8 cellular contexts compared by ENCODE assay signal in the genomic region with DNA sequence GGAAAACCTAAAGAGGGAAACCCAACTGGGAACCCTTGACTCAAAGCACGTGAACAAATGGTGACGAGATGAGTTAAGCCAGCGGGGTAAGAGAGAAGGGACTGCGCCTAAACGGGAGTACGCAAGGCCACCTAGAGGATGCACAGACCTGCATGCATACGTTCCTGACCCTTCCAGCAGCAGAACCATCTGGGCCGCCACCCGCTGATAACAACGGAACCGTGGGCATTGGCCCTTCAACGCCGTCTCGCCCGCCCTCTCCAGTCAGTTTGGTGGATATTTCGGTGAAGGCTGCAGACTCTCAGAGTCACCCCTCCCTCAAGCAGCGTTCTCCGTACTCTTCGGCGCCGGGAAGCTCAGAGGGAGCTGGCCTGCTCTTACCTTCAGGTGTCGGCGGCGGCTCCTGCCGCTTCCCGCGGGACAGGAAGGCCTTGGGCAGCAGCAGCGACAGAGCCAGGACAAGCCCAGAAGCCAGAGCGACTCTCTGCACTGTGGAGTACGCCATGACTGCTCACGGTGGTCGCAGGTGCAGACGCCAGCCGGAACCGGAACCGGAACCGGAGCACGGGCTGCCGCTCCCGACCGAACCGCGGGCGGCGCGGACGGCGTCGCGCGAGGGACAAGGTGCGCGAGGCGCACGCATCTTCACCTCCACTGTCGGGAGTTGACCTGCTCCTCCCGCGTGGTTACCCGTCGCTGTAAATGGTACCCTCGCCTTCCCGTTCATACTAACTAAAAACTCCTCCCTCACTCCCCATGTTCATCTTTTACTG. TPM values are rescaled to one million over a fixed set of nuclear protein-coding genes. Genes with fewer than 3 reads are reported as not detected.
A peak's percentile ranks its signal among the peaks of the same experiment; 100 is the strongest.
DNase-seq lines count a peak whose midpoint lies in the region; TF ChIP-seq lines count a peak whose summit lies in the region.

RIC3 (minus strand) TSS at position 541 of the 773 bp plus-strand sequence; CDS start at position 505, 36 bp downstream.

- intact Hi-C loops in breast epithelium (cut with DNase I; ENCODE audit: low total_unique reads) (no loop called here), MCF 10A (cut with micrococcal nuclease) (no loop called here), esophagus squamous epithelium (cut with DNase I) (no loop called here)

- no peak within 1 kb of the TSS for H2BK5ac ChIP-seq in neuronal stem cell (ENCODE audit: low read length)

- no peak within 1 kb of the TSS for H4K91ac ChIP-seq in neuronal stem cell (ENCODE audit: low read depth, low read length, poor library complexity)

- no peak for TF ChIP-seq EP300 in suprapubic skin (IDR thresholded peaks at IDR 0.05)

- TF ChIP-seq CTCF in breast epithelium (IDR thresholded peaks at IDR 0.05) (no peak), MCF 10A (IDR thresholded peaks at IDR 0.05; ENCODE audit: unreplicated experiment) (no peak), esophagus squamous epithelium (IDR thresholded peaks at IDR 0.05) (peak in 1 of 6 experiments; percentile 10), suprapubic skin (IDR thresholded peaks at IDR 0.05) (no peak)

- peaks cover 55% of the 10 kb centered on the region for H3K27me3 Mint-ChIP-seq in MCF 10A (ENCODE audit: insufficient read depth, unreplicated experiment)

- H2BK120ac ChIP-seq in neuronal stem cell (ENCODE audit: low read depth, low read length): peak within 1 kb of the TSS; percentile 6

- no peak for DNase-seq in breast epithelium (ENCODE audit: low spot score in 2 of 2)
- no peak for DNase-seq in MCF 10A (ENCODE audit: unreplicated experiment)
- peak; percentile 23 for DNase-seq in NCI-H187 treated with DMSO at 0.1 percent for 48 hours (lab: John Stamatoyannopoulos, UW)
- peak; percentile 55 for DNase-seq in activated CD8-positive, alpha-beta memory T cell treated with anti-CD3 and anti-CD28 coated beads, Interleukin-2, amount 50 U/mL, for 4 hours
- DNase-seq in esophagus squamous epithelium (lab: John Stamatoyannopoulos, UW): no peak
- DNase-seq in neuronal stem cell (ENCODE audit: low spot score): peak; percentile 18
- DNase-seq in suprapubic skin (ENCODE audit: low spot score in 2 of 2): no peak
- no peak for DNase-seq in HuH-7 (ENCODE audit: low spot score)

- H3K36me3 ChIP-seq in breast epithelium: no peaks in the 10 kb centered on the region
- H3K36me3 ChIP-seq in esophagus squamous epithelium: no peaks in the 10 kb centered on the region
- H3K36me3 ChIP-seq in neuronal stem cell (replicated peaks in 1 of 2; ENCODE audit: control insufficient read depth in 2 of 2, insufficient read depth in 2 of 2, low read length in 2 of 2): no peaks in the 10 kb centered on the region
- H3K36me3 ChIP-seq in suprapubic skin: no peaks in the 10 kb centered on the region

- H4K8ac ChIP-seq in neuronal stem cell (ENCODE audit: low read depth, low read length): peak within 1 kb of the TSS; percentile 99

- peak within 1 kb of the TSS; percentile 98 for H2AFZ ChIP-seq in neuronal stem cell (ENCODE audit: low read length)

- CTCF ChIA-PET in MCF 10A (lab: Yijun Ruan, JAX): interaction anchor here (0.7 kb wide), 1 partner anchor 222 kb away, joined by 3 read pairs; no protein-coding TSS in a partner anchor

- H3K9ac ChIP-seq in neuronal stem cell (ENCODE audit: low read depth, low read length, poor library complexity): peak within 1 kb of the TSS; percentile 81

- TF ChIP-seq POLR2A in breast epithelium (IDR thresholded peaks at IDR 0.05): no peak
- TF ChIP-seq POLR2A in esophagus squamous epithelium (IDR thresholded peaks at IDR 0.05): no peak
- no peak for TF ChIP-seq POLR2A in suprapubic skin (IDR thresholded peaks at IDR 0.05)

- no peak within 1 kb of the TSS for H3K4ac ChIP-seq in neuronal stem cell (ENCODE audit: low read length)

- H3K4me2 ChIP-seq in neuronal stem cell (ENCODE audit: insufficient read depth, low read length, poor library complexity, severe bottlenecking): peak within 1 kb of the TSS; percentile 78

- WGBS in esophagus squamous epithelium, 2 donors: 2 to 3% methylated on average over 24 to 42 of the region's 62 CpGs
- WGBS in neuronal stem cell (ENCODE audit: extremely low coverage in 2 of 2, insufficient read length in 2 of 2, insufficient replicate concordance in 1 of 2), 2 donors: no CpG with 5 or more reads among the region's 62 CpGs
- WGBS in suprapubic skin: 2% methylated on average over 24 of the region's 62 CpGs

- H3K18ac ChIP-seq in neuronal stem cell (ENCODE audit: low read length): peak within 1 kb of the TSS; percentile 93

- no peaks in the 10 kb centered on the region for H3K4me1 Mint-ChIP-seq in MCF 10A (ENCODE audit: insufficient read depth, unreplicated experiment)

- no peaks in the 10 kb centered on the region for H3K9me3 Mint-ChIP-seq in MCF 10A (ENCODE audit: unreplicated experiment)

- no peaks in the 10 kb centered on the region for H3K9me3 ChIP-seq in breast epithelium
- H3K9me3 ChIP-seq in esophagus squamous epithelium: no peaks in the 10 kb centered on the region
- H3K9me3 ChIP-seq in neuronal stem cell (replicated peaks in 1 of 2; ENCODE audit: control insufficient read depth in 2 of 2, insufficient read depth in 1 of 2, low read depth in 1 of 2, low read length in 2 of 2): no peaks in the 10 kb centered on the region
- H3K9me3 ChIP-seq in suprapubic skin: no peaks in the 10 kb centered on the region

- H2BK12ac ChIP-seq in neuronal stem cell (ENCODE audit: low read length): no peak within 1 kb of the TSS

- no peaks in the 10 kb centered on the region for H3K4me1 ChIP-seq in breast epithelium
- peaks cover 5 to 19% (median 17%) of the 10 kb centered on the region in 3 donors for H3K4me1 ChIP-seq in esophagus squamous epithelium
- peaks cover 5% of the 10 kb centered on the region in 2 donors for H3K4me1 ChIP-seq in neuronal stem cell (ENCODE audit: control insufficient read depth in 2 of 2, insufficient read depth in 1 of 2, low read depth in 1 of 2, low read length in 2 of 2)
- peaks cover 16% of the 10 kb centered on the region for H3K4me1 ChIP-seq in suprapubic skin

- H3K4me3 Mint-ChIP-seq in MCF 10A (ENCODE audit: unreplicated experiment): no peak within 1 kb of the TSS

- no peak within 1 kb of the TSS for H3K27ac Mint-ChIP-seq in MCF 10A (ENCODE audit: low read depth, unreplicated experiment)

- H3K36me3 Mint-ChIP-seq in MCF 10A (ENCODE audit: insufficient read depth, unreplicated experiment): no peaks in the 10 kb centered on the region

- BruUV-seq in MCF 10A (replicated peaks; lab: Mats Ljungman, UMichigan): no TSS peak

- no peaks in the 10 kb centered on the region for H3K27me3 ChIP-seq in breast epithelium
- peaks cover 0 to 44% (median 0%) of the 10 kb centered on the region in 4 donors for H3K27me3 ChIP-seq in esophagus squamous epithelium
- peaks cover 0 to 14% (median 1%) of the 10 kb centered on the region in 3 experiments for H3K27me3 ChIP-seq in neuronal stem cell (ENCODE audit: control insufficient read depth in 3 of 3, insufficient read depth in 3 of 3, low read depth in 1 of 3, low read length in 3 of 3)
- H3K27me3 ChIP-seq in suprapubic skin: peaks cover 15% of the 10 kb centered on the region

- peak within 1 kb of the TSS; percentile 97 for H3K14ac ChIP-seq in neuronal stem cell (ENCODE audit: low read length)

- H3K4me3 ChIP-seq in breast epithelium (peak within 1 kb of the TSS; percentile 47 to 72 (median 67)), esophagus squamous epithelium (peak within 1 kb of the TSS; percentile 45 to 85 (median 64)), neuronal stem cell (ENCODE audit: low read length in 2 of 2) (peak within 1 kb of the TSS; percentile 87 to 92), suprapubic skin (peak within 1 kb of the TSS; percentile 61)

- peak within 1 kb of the TSS; percentile 67 for H3K23ac ChIP-seq in neuronal stem cell (ENCODE audit: low read depth, low read length, poor library complexity)

- H3K79me1 ChIP-seq in neuronal stem cell (ENCODE audit: low read depth, low read length): peaks cover 2% of the 10 kb centered on the region

- POLR2A ChIA-PET in MCF 10A (lab: Yijun Ruan, JAX): no interaction called here

- H3K27ac ChIP-seq in breast epithelium: peak within 1 kb of the TSS; percentile 33 to 53
- H3K27ac ChIP-seq in esophagus squamous epithelium: peak within 1 kb of the TSS in 2 of 4 donors; percentile 22 to 37
- H3K27ac ChIP-seq in neuronal stem cell (replicated peaks; ENCODE audit: low read length): peak within 1 kb of the TSS; percentile 30
- H3K27ac ChIP-seq in suprapubic skin: no peak within 1 kb of the TSS

- peak within 1 kb of the TSS; percentile 62 for H2BK15ac ChIP-seq in neuronal stem cell (ENCODE audit: low read length)

- no peak within 1 kb of the TSS for H2AK5ac ChIP-seq in neuronal stem cell (ENCODE audit: low read depth, low read length)

RNA-seq across cellular contexts. Expression of gene RIC3, which starts in this region (rescaled TPM):
- total RNA-seq in breast epithelium (10 to 100 TPM in 2 of 3 donors, 1 to 10 TPM in 1; 4.5 to 48.0 (median 24.3) TPM), MCF 10A (2022) (0.65 and 0.96 TPM in 2 replicates), esophagus squamous epithelium (10 to 100 TPM in 1 of 4 donors, 1 to 10 TPM in 3; 2.7 to 14.1 (median 8.1) TPM), suprapubic skin (100 to 1,000 TPM in 1 of 4 donors, 10 to 100 TPM in 3; 20.5 to 118 (median 35.1) TPM)
- polyA plus RNA-seq in neuronal stem cell (2013, experiment 1 of 2): 12.4 TPM
- 12.3 TPM for polyA plus RNA-seq in neuronal stem cell (2013, experiment 2 of 2)

Comparison
In these comparisons a context has a peak if more than half of its experiments do, and no peak if none do; other contexts are left out.
1. DNase-seq: peak in NCI-H187 treated with DMSO at 0.1 percent for 48 hours (single experiment), activated CD8-positive, alpha-beta memory T cell treated with anti-CD3 and anti-CD28 coated beads, Interleukin-2, amount 50 U/mL, for 4 hours (single experiment) and neuronal stem cell (single experiment); none in breast epithelium (0 of 2), MCF 10A (single experiment), esophagus squamous epithelium (single experiment), suprapubic skin (0 of 2) and HuH-7 (single experiment).
2. Peak in every context shown above with its lines, with median percentiles within 50 percentile points of each other: H3K4me3 ChIP-seq.